8 cellular contexts compared by ENCODE assay signal in genomic region chr16:77236063-77236511, GRCh38. TPM values are rescaled to one million over a fixed set of nuclear protein-coding genes. Genes with fewer than 3 reads are reported as not detected.
DNase-seq lines count a peak whose midpoint lies in the region; ATAC-seq, FAIRE-seq and TF ChIP-seq lines count a peak whose summit lies in the region.

No MANE protein-coding gene starts in this region.

- H3K27me3 ChIP-seq in breast epithelium: peaks cover 0 to 3% of the 10 kb centered on the region in 2 donors

- peak; percentile 28 for DNase-seq in AG09309 (ENCODE audit: low read depth)
- DNase-seq in NCI-H2196 (lab: John Stamatoyannopoulos, UW; ENCODE audit: unreplicated experiment): peak; percentile 75
- DNase-seq in breast epithelium (ENCODE audit: low spot score in 2 of 2): peak; percentile 72 to 90
- DNase-seq in kidney: peak; percentile 92
- peak; percentile 78 to 88 (median 82) for DNase-seq in stimulated activated CD4-positive, alpha-beta T cell treated with anti-CD3 and anti-CD28 coated beads, Interleukin-1b, Interleukin-23, amount 100 ng/mL, for 24 hours (ENCODE audit: low read depth in 4 of 4, low spot score in 1 of 4)

- no peak for TF ChIP-seq POLR2A in breast epithelium (IDR thresholded peaks at IDR 0.05)

- H3K4me3 ChIP-seq in AG09309 (ENCODE audit: control insufficient read depth, low read depth, low read length): no peak overlapping the region
- H3K4me3 ChIP-seq in WI38 (ENCODE audit: low read depth, low read length): no peak overlapping the region
- peak overlapping the region in 1 of 3 donors; percentile 46 for H3K4me3 ChIP-seq in breast epithelium
- peak overlapping the region; percentile 28 to 42 for H3K4me3 ChIP-seq in kidney (ENCODE audit: low read length in 2 of 2)

- FAIRE-seq in kidney (lab: Jason Lieb, UNC): no peak

- H3K9ac ChIP-seq in kidney (ENCODE audit: low read length in 2 of 2): no peak overlapping the region

- H3K27ac ChIP-seq in breast epithelium (no peak overlapping the region), kidney (ENCODE audit: low read depth in 2 of 2, low read length in 2 of 2) (no peak overlapping the region)

- H3K36me3 ChIP-seq in breast epithelium (no peaks in the 10 kb centered on the region), kidney (ENCODE audit: control insufficient read depth in 1 of 2, insufficient read depth in 2 of 2, low read length in 2 of 2) (no peaks in the 10 kb centered on the region)

- intact Hi-C loops in breast epithelium (cut with DNase I; ENCODE audit: low total_unique reads): loop anchor here (5.0 kb wide), 1 partner anchor 346 kb away; no protein-coding TSS in a partner anchor
- intact Hi-C loops in kidney (cut with DNase I): loop anchor here (5.0 kb wide), 1 partner anchor 351 kb away; no protein-coding TSS in a partner anchor

- H3K4me1 ChIP-seq in breast epithelium: no peaks in the 10 kb centered on the region
- H3K4me1 ChIP-seq in kidney (ENCODE audit: control insufficient read depth in 1 of 2, insufficient read depth in 1 of 2, low read depth in 1 of 2, low read length in 2 of 2): peaks cover 0 to 3% of the 10 kb centered on the region in 2 donors

- peak; percentile 99 for ATAC-seq in GM18873 (IDR thresholded peaks at IDR 0.05; ENCODE audit: low FRiP score, unreplicated experiment)
- ATAC-seq in HG03108 (IDR thresholded peaks at IDR 0.05; ENCODE audit: unreplicated experiment): peak; percentile 96

- peak; percentile 100 for TF ChIP-seq CTCF in AG09309 (IDR thresholded peaks at IDR 0.05; ENCODE audit: control insufficient read depth, insufficient read depth, low read depth, low read length, missing control alignments)
- peak; percentile 99 for TF ChIP-seq CTCF in WI38 (IDR thresholded peaks at IDR 0.05; ENCODE audit: low read depth, low read length)
- peak; percentile 97 to 100 (median 100) for TF ChIP-seq CTCF in breast epithelium (IDR thresholded peaks at IDR 0.05)
- peak; percentile 100 for TF ChIP-seq CTCF in kidney (IDR thresholded peaks at IDR 0.05; ENCODE audit: borderline replicate concordance, extremely low read depth, insufficient read depth)

- H3K9me3 ChIP-seq in breast epithelium (no peaks in the 10 kb centered on the region), kidney (ENCODE audit: control insufficient read depth in 1 of 2, low read length in 2 of 2) (no peaks in the 10 kb centered on the region)

RNA-seq across cellular contexts. Expression of gene SYCE1L, which starts 36.9 kb away (rescaled TPM):
- total RNA-seq in breast epithelium (1 to 10 TPM in 2 of 3 donors, under 1 TPM in 1; 0.48 to 5.1 (median 3.6) TPM), kidney (9.7 TPM)
- 7.1 TPM for polyA plus RNA-seq in kidney (ENCODE audit: insufficient read depth, low read depth, low replicate concordance)

RNA-seq across cellular contexts. Expression of gene MON1B, which starts 45.1 kb away (rescaled TPM):
- total RNA-seq in breast epithelium: 10 to 100 TPM; 21.6 to 26.6 (median 22.5) TPM
- total RNA-seq in kidney: 65.6 TPM
- 10.6 TPM for polyA plus RNA-seq in kidney (ENCODE audit: insufficient read depth, low read depth, low replicate concordance)

Comparison
In these comparisons a context has a peak if more than half of its experiments do, and no peak if none do; other contexts are left out.
1. DNase-seq: peak in every context shown above with its lines; median percentile 92 in kidney; 82 in stimulated activated CD4-positive, alpha-beta T cell treated with anti-CD3 and anti-CD28 coated beads, Interleukin-1b, Interleukin-23, amount 100 ng/mL, for 24 hours; 81 in breast epithelium; 75 in NCI-H2196; 28 in AG09309.
2. H3K4me3 ChIP-seq: peak in kidney (2 of 2); none in AG09309 (single experiment) and WI38 (single experiment).
3. Peak in every context shown above with its lines, with median percentiles within 50 percentile points of each other: CTCF ChIP-seq.